ENCODE assay signal across 1 cellular context in the genomic region with DNA sequence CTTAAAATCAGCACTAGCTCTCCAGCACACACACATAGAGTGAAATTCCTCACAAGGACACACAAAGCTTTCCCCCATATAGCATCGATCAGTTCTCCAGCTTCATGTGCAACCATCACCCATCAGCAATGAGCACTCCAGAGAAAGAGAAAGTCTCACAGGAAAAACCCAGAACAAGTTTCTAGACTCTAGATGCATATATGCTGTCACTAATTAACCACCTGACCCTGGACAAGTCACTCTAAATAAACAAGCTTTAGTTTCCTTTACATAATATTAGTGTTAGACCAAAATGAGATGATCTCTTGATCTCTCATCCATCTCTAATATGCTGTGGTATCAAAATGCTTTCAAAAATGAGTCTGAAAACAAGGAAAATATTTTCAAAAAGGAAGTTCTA.
TF ChIP-seq lines count a peak whose summit lies in the region.

No MANE protein-coding gene starts in this region.

TF ChIP-seq in HepG2, 621 proteins besides CTCF, POLR2A, EP300 and RAD21 (continued from another document):
- TF ChIP-seq, protein P1, sequence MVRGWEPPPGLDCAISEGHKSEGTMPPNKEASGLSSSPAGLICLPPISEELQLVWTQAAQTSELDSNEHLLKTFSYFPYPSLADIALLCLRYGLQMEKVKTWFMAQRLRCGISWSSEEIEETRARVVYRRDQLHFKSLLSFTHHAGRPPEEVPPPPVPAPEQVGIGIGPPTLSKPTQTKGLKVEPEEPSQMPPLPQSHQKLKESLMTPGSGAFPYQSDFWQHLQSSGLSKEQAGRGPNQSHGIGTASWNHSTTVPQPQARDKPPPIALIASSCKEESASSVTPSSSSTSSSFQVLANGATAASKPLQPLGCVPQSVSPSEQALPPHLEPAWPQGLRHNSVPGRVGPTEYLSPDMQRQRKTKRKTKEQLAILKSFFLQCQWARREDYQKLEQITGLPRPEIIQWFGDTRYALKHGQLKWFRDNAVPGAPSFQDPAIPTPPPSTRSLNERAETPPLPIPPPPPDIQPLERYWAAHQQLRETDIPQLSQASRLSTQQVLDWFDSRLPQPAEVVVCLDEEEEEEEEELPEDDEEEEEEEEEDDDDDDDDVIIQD (CRISPR knock-in tag; IDR thresholded peaks at IDR 0.05; ENCODE audit: low read depth): peak; percentile 76; the same call in 1 of the 2 replicates
- TF ChIP-seq MED1 (CRISPR knock-in tag; IDR thresholded peaks at IDR 0.05) (peak; percentile 45; the same call in 1 of the 2 replicates), ATF1 (CRISPR knock-in tag; IDR thresholded peaks at IDR 0.05) (no peak), ELF3 (CRISPR knock-in tag; IDR thresholded peaks at IDR 0.05) (peak; percentile 34), GPN1 (CRISPR knock-in tag; IDR thresholded peaks at IDR 0.05; ENCODE audit: borderline replicate concordance) (no peak), ZNF431 (CRISPR knock-in tag; IDR thresholded peaks at IDR 0.05; ENCODE audit: borderline replicate concordance, low read depth) (no peak)
